8 cellular contexts compared by ENCODE assay signal in genomic region chr7:103348452-103348851, GRCh38. TPM values are rescaled to one million over a fixed set of nuclear protein-coding genes. Genes with fewer than 3 reads are reported as not detected.
DNase-seq lines count a peak whose midpoint lies in the region; ATAC-seq lines count a peak whose summit lies in the region.

No MANE protein-coding gene starts in this region.

- no peaks in the 10 kb centered on the region for H3K9me3 ChIP-seq in esophagus (ENCODE audit: control insufficient read depth in 2 of 2, insufficient read depth in 1 of 2, low read depth in 1 of 2, low read length in 1 of 2)

- peak; percentile 48 for DNase-seq in RKO (ENCODE audit: low spot score)
- no peak for DNase-seq in NCI-H82 (lab: John Stamatoyannopoulos, UW)
- no peak for DNase-seq in NCI-H510A (lab: John Stamatoyannopoulos, UW)
- no peak for DNase-seq in DMS79 treated with DMSO at 0.1 percent for 48 hours (lab: John Stamatoyannopoulos, UW)

- peak overlapping the region in 1 of 2 donors; percentile 3 for H3K27ac ChIP-seq in esophagus (ENCODE audit: low read depth in 2 of 2, low read length in 1 of 2)
- no peak overlapping the region for H3K27ac ChIP-seq in rectal smooth muscle tissue (ENCODE audit: low read depth, low read length)

- H3K4me1 ChIP-seq in esophagus (ENCODE audit: control insufficient read depth in 2 of 2, insufficient read depth in 2 of 2, low read length in 1 of 2) (peaks cover 0 to 3% of the 10 kb centered on the region in 2 donors), rectal smooth muscle tissue (ENCODE audit: control insufficient read depth, insufficient read depth, low read length) (peaks cover 16% of the 10 kb centered on the region)

- 10 to 21% methylated on average over 13 of the region's 13 CpGs for WGBS in esophagus, 2 donors

- peak; percentile 1 for ATAC-seq in GM18517 (IDR thresholded peaks at IDR 0.05; ENCODE audit: unreplicated experiment)
- ATAC-seq in GM19023 (IDR thresholded peaks at IDR 0.05; ENCODE audit: unreplicated experiment) = no peak

- peaks cover 0 to 2% of the 10 kb centered on the region in 2 donors for H3K36me3 ChIP-seq in esophagus (ENCODE audit: control insufficient read depth in 2 of 2, insufficient read depth in 2 of 2, low read length in 1 of 2)
- peaks cover 5% of the 10 kb centered on the region for H3K36me3 ChIP-seq in rectal smooth muscle tissue (ENCODE audit: control insufficient read depth, insufficient read depth, low read length)

- H3K4me3 ChIP-seq in esophagus (ENCODE audit: low read depth in 1 of 2, low read length in 2 of 2) (peak overlapping the region; percentile 16 to 95), rectal smooth muscle tissue (ENCODE audit: low read length) (peak overlapping the region; percentile 89)

- no peaks in the 10 kb centered on the region for H3K27me3 ChIP-seq in esophagus (ENCODE audit: control insufficient read depth in 1 of 2, insufficient read depth in 2 of 2, low read length in 2 of 2)
- no peaks in the 10 kb centered on the region for H3K27me3 ChIP-seq in rectal smooth muscle tissue (ENCODE audit: control insufficient read depth, insufficient read depth, low read length)

- H3K9ac ChIP-seq in rectal smooth muscle tissue (ENCODE audit: low read length) = no peak overlapping the region

RNA-seq across cellular contexts. Expression of gene PSMC2, which starts 1.0 kb away (rescaled TPM):
- polyA plus RNA-seq in esophagus = 100 to 1,000 TPM in 1 of 2 donors, 10 to 100 TPM in 1; 57.9 to 115 TPM

RNA-seq across cellular contexts. Expression of gene DNAJC2, which starts 3.9 kb away (rescaled TPM):
- polyA plus RNA-seq in esophagus = 10 to 100 TPM; 15.6 to 18.5 TPM

RNA-seq across cellular contexts. Expression of gene PMPCB, which starts 51.2 kb away (rescaled TPM):
- 10 to 100 TPM; 32.9 to 47.4 TPM for polyA plus RNA-seq in esophagus
